18 cellular contexts compared by ENCODE assay signal in the genomic region with DNA sequence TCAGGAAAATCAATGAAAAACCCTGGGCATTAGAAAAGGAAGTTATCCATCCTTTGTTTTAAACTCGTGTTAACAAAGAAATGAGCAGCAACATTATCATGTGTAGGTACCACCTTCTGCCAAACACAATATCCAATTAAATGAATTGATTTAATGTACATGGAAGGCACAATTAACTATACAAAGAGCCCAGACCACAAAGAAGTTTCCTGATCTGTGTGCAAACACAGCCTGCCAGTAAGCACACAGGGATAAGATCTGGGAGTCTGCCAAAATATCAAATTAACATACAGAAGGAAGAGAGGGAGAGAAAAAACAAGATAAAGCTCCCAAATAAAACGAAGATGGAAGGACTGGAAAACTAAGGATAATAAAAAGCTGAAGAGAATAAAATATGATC. TPM values are rescaled to one million over a fixed set of nuclear protein-coding genes. Genes with fewer than 3 reads are reported as not detected.
DNase-seq lines count a peak whose midpoint lies in the region; ATAC-seq, FAIRE-seq and TF ChIP-seq lines count a peak whose summit lies in the region.
"Had no signal": no experiment of that assay in that cellular context is flagged by ENCODE, and none has a peak within 500 bp of the region (broad histone marks: within the 10 kb centered on the region; RNA-seq: fewer than 3 reads in every experiment).

No MANE protein-coding gene starts in this region.

- no peak overlapping the region for H3K9ac ChIP-seq in HepG2 (ENCODE audit: insufficient read depth, low read depth, low read length)
- H3K9ac ChIP-seq: GM23248 had no signal

- no peak for FAIRE-seq in HepG2 (lab: Jason Lieb, UNC)
- FAIRE-seq: frontal cortex, G401.6 had no signal

- POLR2A ChIA-PET in HepG2 (lab: Yijun Ruan, JAX) = no interaction called here

- H3K27me3 ChIP-seq in left lung (no peaks in the 10 kb centered on the region), HepG2 (ENCODE audit: control insufficient read depth in 1 of 2, insufficient read depth in 2 of 2, low read length in 2 of 2) (no peaks in the 10 kb centered on the region)

- WGBS in HepG2 (ENCODE audit: low lambda C conversion rate) = 83% methylated on average over 2 of the region's 2 CpGs

- no peak for TF ChIP-seq POLR2A in HepG2 (IDR thresholded peaks at IDR 0.05; ENCODE audit: insufficient read depth in 1 of 2, low read depth in 2 of 2, low read length in 2 of 2)

- H3K36me3 ChIP-seq in left lung (peaks cover 0 to 59% of the 10 kb centered on the region in 2 donors), HepG2 (replicated peaks in 1 of 2; ENCODE audit: control insufficient read depth in 1 of 2, insufficient read depth in 2 of 2, low read length in 2 of 2) (peaks cover 4 to 28% of the 10 kb centered on the region in 2 experiments; a peak in 4 of 5 replicates)

- intact Hi-C loops in left lung (cut with DNase I) (no loop called here), HepG2 (cut with micrococcal nuclease; ENCODE audit: unreplicated experiment) (no loop called here)

- no TSS peak for BruUV-seq in HepG2 (replicated peaks; lab: Mats Ljungman, UMichigan)

- in situ Hi-C loops in HepG2 (cut with HindIII; ENCODE audit: extremely low pct_ligation_motif_present, low pct_unique_long_range_greater_than_20kb) = no loop called here

- TF ChIP-seq CTCF in left lung (IDR thresholded peaks at IDR 0.05) = no peak
- TF ChIP-seq CTCF in HepG2 (CRISPR knock-in tag; IDR thresholded peaks at IDR 0.05) = no peak

- DNase-seq in NCI-H1092 (lab: John Stamatoyannopoulos, UW) (peak; percentile 61), NCI-H2029 treated with DMSO at 0.1 percent for 48 hours (lab: John Stamatoyannopoulos, UW) (peak; percentile 89), NCI-H748 (lab: John Stamatoyannopoulos, UW; ENCODE audit: unreplicated experiment) (peak; percentile 94), left lung (no peak), HepG2 (ENCODE audit: low spot score) (no peak)
- no peak for DNase-seq in effector CD4-positive, alpha-beta T cell
- DNase-seq: aorta; GM23248; KG1; MV-4-11; naive thymus-derived CD4-positive, alpha-beta T cell; NCI-H524; right cardiac atrium; stimulated activated CD8-positive, alpha-beta memory T cell treated with anti-CD3 and anti-CD28 coated beads, Interleukin-4, amount 100 ng/mL, for 48 hours; T-cell had no signal

- H3K9me3 ChIP-seq in left lung (no peaks in the 10 kb centered on the region), HepG2 (ENCODE audit: low read length) (no peaks in the 10 kb centered on the region)

- no peak overlapping the region for H2AFZ ChIP-seq in HepG2 (ENCODE audit: low read length)
- H2AFZ ChIP-seq: GM23248 had no signal

- TF ChIP-seq EP300 in HepG2 (IDR thresholded peaks at IDR 0.05; ENCODE audit: low read depth in 2 of 2, low read length in 2 of 2) = no peak
- TF ChIP-seq EP300 in HepG2 (CRISPR knock-in tag; IDR thresholded peaks at IDR 0.05; ENCODE audit: borderline replicate concordance) = no peak

- CTCF ChIA-PET in HepG2 (lab: Yijun Ruan, JAX; ENCODE audit: low intra/inter-chr PET ratio, low total read pairs) = no interaction called here

- no peak overlapping the region for H3K4me2 ChIP-seq in HepG2 (ENCODE audit: low read depth, low read length)

- no peak for TF ChIP-seq RAD21 in HepG2 (CRISPR knock-in tag; IDR thresholded peaks at IDR 0.05)

- H3K4me1 ChIP-seq in left lung (no peaks in the 10 kb centered on the region), HepG2 (ENCODE audit: insufficient read depth, low read length) (no peaks in the 10 kb centered on the region)

- H3K27ac ChIP-seq in left lung (no peak overlapping the region), HepG2 (ENCODE audit: extremely low read length, insufficient read depth, low read length) (no peak overlapping the region)
- H3K27ac ChIP-seq: GM23248 had no signal

- no peaks in the 10 kb centered on the region for H4K20me1 ChIP-seq in HepG2 (ENCODE audit: insufficient read depth, low read length)

- peak; percentile 50 for ATAC-seq in left lung
- ATAC-seq in HepG2 = no peak
- no peak for ATAC-seq in HG03175 (IDR thresholded peaks at IDR 0.05; ENCODE audit: unreplicated experiment)
- ATAC-seq: naive thymus-derived CD4-positive, alpha-beta T cell; right cardiac atrium; T-cell had no signal

- no peak overlapping the region for H3K4me3 ChIP-seq in left lung
- no peak overlapping the region for H3K4me3 ChIP-seq in HepG2 (replicated peaks in 1 of 3; ENCODE audit: insufficient read depth in 1 of 3, low read depth in 2 of 3, low read length in 3 of 3)
- H3K4me3 ChIP-seq: GM23248 had no signal

- no peaks in the 10 kb centered on the region for H3K79me2 ChIP-seq in HepG2 (ENCODE audit: insufficient read depth, low read length)

TF ChIP-seq in HepG2, 621 proteins besides CTCF, POLR2A, EP300 and RAD21 (continues in another document):
- TF ChIP-seq NFE2 (CRISPR knock-in tag; IDR thresholded peaks at IDR 0.05) (no peak), RBAK (CRISPR knock-in tag; IDR thresholded peaks at IDR 0.05) (no peak), ZBTB7B (CRISPR knock-in tag; IDR thresholded peaks at IDR 0.05) (no peak), HHEX (CRISPR knock-in tag; IDR thresholded peaks at IDR 0.05) (no peak)
- TF ChIP-seq, protein P1, sequence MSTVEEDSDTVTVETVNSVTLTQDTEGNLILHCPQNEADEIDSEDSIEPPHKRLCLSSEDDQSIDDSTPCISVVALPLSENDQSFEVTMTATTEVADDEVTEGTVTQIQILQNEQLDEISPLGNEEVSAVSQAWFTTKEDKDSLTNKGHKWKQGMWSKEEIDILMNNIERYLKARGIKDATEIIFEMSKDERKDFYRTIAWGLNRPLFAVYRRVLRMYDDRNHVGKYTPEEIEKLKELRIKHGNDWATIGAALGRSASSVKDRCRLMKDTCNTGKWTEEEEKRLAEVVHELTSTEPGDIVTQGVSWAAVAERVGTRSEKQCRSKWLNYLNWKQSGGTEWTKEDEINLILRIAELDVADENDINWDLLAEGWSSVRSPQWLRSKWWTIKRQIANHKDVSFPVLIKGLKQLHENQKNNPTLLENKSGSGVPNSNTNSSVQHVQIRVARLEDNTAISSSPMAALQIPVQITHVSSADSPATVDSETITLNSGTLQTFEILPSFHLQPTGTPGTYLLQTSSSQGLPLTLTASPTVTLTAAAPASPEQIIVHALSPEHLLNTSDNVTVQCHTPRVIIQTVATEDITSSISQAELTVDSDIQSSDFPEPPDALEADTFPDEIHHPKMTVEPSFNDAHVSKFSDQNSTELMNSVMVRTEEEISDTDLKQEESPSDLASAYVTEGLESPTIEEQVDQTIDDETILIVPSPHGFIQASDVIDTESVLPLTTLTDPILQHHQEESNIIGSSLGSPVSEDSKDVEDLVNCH (CRISPR knock-in tag; IDR thresholded peaks at IDR 0.05) = no peak

RNA-seq across cellular contexts. Expression of a gene that starts 54.1 kb away (rescaled TPM):
- total RNA-seq in left lung (10 to 100 TPM; 80.7 to 99.3 TPM), HepG2 (2016; rRNA removed; fragmentation: Illumina TruSeq; extraction: Trizol) (118 and 161 TPM in 2 replicates)
- total RNA-seq in HepG2 (2016; cell fraction: cytosol; rRNA removed; fragmentation: Illumina TruSeq; extraction: Trizol; ENCODE audit: low read depth) = 121 and 136 TPM in 2 replicates
- total RNA-seq in HepG2 (2016; cell fraction: insoluble cytoplasmic fraction; rRNA removed; fragmentation: Illumina TruSeq; extraction: Trizol) = 107 and 161 TPM in 2 replicates
- 173 and 190 TPM in 2 replicates for total RNA-seq in HepG2 (2016; cell fraction: membrane; rRNA removed; fragmentation: Illumina TruSeq; extraction: Trizol)
- total RNA-seq in HepG2 (2016; cell fraction: nucleus; rRNA removed; fragmentation: Illumina TruSeq; extraction: Trizol) = 74.9 and 92.0 TPM in 2 replicates
- 49.4 and 57.3 TPM in 2 replicates for polyA plus RNA-seq in HepG2 (2011; rRNA removed)
- 57.0 and 78.3 TPM in 2 replicates for polyA plus RNA-seq in HepG2 (2011; cell fraction: cytosol; rRNA removed)
- 92.6 and 99.0 TPM in 2 replicates for polyA plus RNA-seq in HepG2 (2011; cell fraction: nucleus; rRNA removed)
- 71.1 and 74.4 TPM in 2 replicates for polyA plus RNA-seq in HepG2 (2012)
- 165 and 180 TPM in 2 replicates for polyA plus RNA-seq in HepG2 (2016; cell fraction: cytosol; fragmentation: Illumina TruSeq; extraction: Trizol; ENCODE audit: low read depth)
- polyA plus RNA-seq in HepG2 (2016; cell fraction: insoluble cytoplasmic fraction; fragmentation: Illumina TruSeq; extraction: Trizol; ENCODE audit: low read depth) = 116 and 155 TPM in 2 replicates
- polyA plus RNA-seq in HepG2 (2016; cell fraction: membrane; fragmentation: Illumina TruSeq; extraction: Trizol; ENCODE audit: low read depth) = 187 and 190 TPM in 2 replicates
- 160 and 164 TPM in 2 replicates for polyA plus RNA-seq in HepG2 (2016; cell fraction: nucleus; fragmentation: Illumina TruSeq; extraction: Trizol; ENCODE audit: insufficient read depth, low read depth)
- 31.1 and 76.9 TPM in 2 replicates for polyA minus RNA-seq in HepG2 (2011; rRNA and poly(A)+ RNA removed; ENCODE audit: low replicate concordance)
- polyA minus RNA-seq in HepG2 (2011; cell fraction: cytosol; rRNA and poly(A)+ RNA removed) = 45.0 and 48.0 TPM in 2 replicates
- 13.5 and 13.8 TPM in 2 replicates for polyA minus RNA-seq in HepG2 (2011; cell fraction: nucleus; rRNA and poly(A)+ RNA removed)

RNA-seq across cellular contexts. Expression of a gene that starts 58.9 kb away (rescaled TPM):
- 1 to 10 TPM; 5.7 to 8.3 TPM for total RNA-seq in left lung
- total RNA-seq in HepG2 (2016; rRNA removed; fragmentation: Illumina TruSeq; extraction: Trizol) = 7.1 and 8.1 TPM in 2 replicates
- total RNA-seq in HepG2 (2016; cell fraction: cytosol; rRNA removed; fragmentation: Illumina TruSeq; extraction: Trizol; ENCODE audit: low read depth) = 3.7 and 4.0 TPM in 2 replicates
- 6.0 and 8.1 TPM in 2 replicates for total RNA-seq in HepG2 (2016; cell fraction: insoluble cytoplasmic fraction; rRNA removed; fragmentation: Illumina TruSeq; extraction: Trizol)
- 3.6 and 3.8 TPM in 2 replicates for total RNA-seq in HepG2 (2016; cell fraction: membrane; rRNA removed; fragmentation: Illumina TruSeq; extraction: Trizol)
- 11.6 and 12.0 TPM in 2 replicates for total RNA-seq in HepG2 (2016; cell fraction: nucleus; rRNA removed; fragmentation: Illumina TruSeq; extraction: Trizol)
- polyA plus RNA-seq in HepG2 (2011; rRNA removed) = 10.9 and 13.5 TPM in 2 replicates
- 7.2 and 8.1 TPM in 2 replicates for polyA plus RNA-seq in HepG2 (2011; cell fraction: cytosol; rRNA removed)
- 25.5 and 30.8 TPM in 2 replicates for polyA plus RNA-seq in HepG2 (2011; cell fraction: nucleus; rRNA removed)
- polyA plus RNA-seq in HepG2 (2012) = 3.0 and 5.3 TPM in 2 replicates
- 0.87 and 1.2 TPM in 2 replicates for polyA plus RNA-seq in HepG2 (2016; cell fraction: cytosol; fragmentation: Illumina TruSeq; extraction: Trizol; ENCODE audit: low read depth)
- 4.8 and 5.4 TPM in 2 replicates for polyA plus RNA-seq in HepG2 (2016; cell fraction: insoluble cytoplasmic fraction; fragmentation: Illumina TruSeq; extraction: Trizol; ENCODE audit: low read depth)
- polyA plus RNA-seq in HepG2 (2016; cell fraction: membrane; fragmentation: Illumina TruSeq; extraction: Trizol; ENCODE audit: low read depth) = 1.8 and 2.4 TPM in 2 replicates
- 19.5 and 23.8 TPM in 2 replicates for polyA plus RNA-seq in HepG2 (2016; cell fraction: nucleus; fragmentation: Illumina TruSeq; extraction: Trizol; ENCODE audit: insufficient read depth, low read depth)
- polyA minus RNA-seq in HepG2 (2011; rRNA and poly(A)+ RNA removed; ENCODE audit: low replicate concordance) = 19.6 and 28.2 TPM in 2 replicates
- polyA minus RNA-seq in HepG2 (2011; cell fraction: cytosol; rRNA and poly(A)+ RNA removed) = 4.6 and 8.8 TPM in 2 replicates
- polyA minus RNA-seq in HepG2 (2011; cell fraction: nucleus; rRNA and poly(A)+ RNA removed) = 14.7 and 18.9 TPM in 2 replicates

Comparison
In these comparisons a context has a peak if more than half of its experiments do, and no peak if none do; other contexts are left out.
1. DNase-seq: peak in NCI-H1092 (single experiment), NCI-H2029 treated with DMSO at 0.1 percent for 48 hours (single experiment) and NCI-H748 (single experiment); none in left lung (0 of 2), effector CD4-positive, alpha-beta T cell (single experiment) and HepG2 (single experiment).